Comparison of ENCODE assay signal across 1 cellular context in the genomic region with DNA sequence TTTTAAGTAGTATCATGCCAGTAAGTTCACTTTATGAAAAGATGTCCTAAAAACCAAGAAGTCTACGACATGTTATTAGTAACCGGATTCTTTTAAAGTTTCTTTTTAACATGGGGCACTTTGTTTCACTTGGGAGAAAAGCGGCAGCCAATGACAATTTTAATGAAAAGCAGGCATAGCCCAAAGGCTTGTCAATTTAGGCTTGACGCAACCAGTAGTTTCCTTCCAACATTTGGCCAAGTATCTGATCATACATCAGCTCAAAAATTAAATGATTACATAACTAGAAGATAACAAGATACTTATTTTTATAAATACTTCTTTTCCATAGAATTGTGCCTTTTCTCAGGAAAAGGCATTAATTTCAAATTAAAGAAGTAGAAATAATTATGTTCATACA.
TF ChIP-seq lines count a peak whose summit lies in the region.

No MANE protein-coding gene starts in this region.

TF ChIP-seq in SK-N-SH treated with all-trans-retinoic acid at 6 μM for 48 hours, 23 proteins besides CTCF, POLR2A, EP300 and RAD21 (continued from another document):
- TF ChIP-seq, protein P1, sequence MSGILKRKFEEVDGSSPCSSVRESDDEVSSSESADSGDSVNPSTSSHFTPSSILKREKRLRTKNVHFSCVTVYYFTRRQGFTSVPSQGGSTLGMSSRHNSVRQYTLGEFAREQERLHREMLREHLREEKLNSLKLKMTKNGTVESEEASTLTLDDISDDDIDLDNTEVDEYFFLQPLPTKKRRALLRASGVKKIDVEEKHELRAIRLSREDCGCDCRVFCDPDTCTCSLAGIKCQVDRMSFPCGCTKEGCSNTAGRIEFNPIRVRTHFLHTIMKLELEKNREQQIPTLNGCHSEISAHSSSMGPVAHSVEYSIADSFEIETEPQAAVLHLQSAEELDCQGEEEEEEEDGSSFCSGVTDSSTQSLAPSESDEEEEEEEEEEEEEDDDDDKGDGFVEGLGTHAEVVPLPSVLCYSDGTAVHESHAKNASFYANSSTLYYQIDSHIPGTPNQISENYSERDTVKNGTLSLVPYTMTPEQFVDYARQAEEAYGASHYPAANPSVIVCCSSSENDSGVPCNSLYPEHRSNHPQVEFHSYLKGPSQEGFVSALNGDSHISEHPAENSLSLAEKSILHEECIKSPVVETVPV (CRISPR knock-in tag; IDR thresholded peaks at IDR 0.05) = 0 out of 2 replicates have a peak, but pooled peaks have one; percentile 49
- TF ChIP-seq, protein P2, sequence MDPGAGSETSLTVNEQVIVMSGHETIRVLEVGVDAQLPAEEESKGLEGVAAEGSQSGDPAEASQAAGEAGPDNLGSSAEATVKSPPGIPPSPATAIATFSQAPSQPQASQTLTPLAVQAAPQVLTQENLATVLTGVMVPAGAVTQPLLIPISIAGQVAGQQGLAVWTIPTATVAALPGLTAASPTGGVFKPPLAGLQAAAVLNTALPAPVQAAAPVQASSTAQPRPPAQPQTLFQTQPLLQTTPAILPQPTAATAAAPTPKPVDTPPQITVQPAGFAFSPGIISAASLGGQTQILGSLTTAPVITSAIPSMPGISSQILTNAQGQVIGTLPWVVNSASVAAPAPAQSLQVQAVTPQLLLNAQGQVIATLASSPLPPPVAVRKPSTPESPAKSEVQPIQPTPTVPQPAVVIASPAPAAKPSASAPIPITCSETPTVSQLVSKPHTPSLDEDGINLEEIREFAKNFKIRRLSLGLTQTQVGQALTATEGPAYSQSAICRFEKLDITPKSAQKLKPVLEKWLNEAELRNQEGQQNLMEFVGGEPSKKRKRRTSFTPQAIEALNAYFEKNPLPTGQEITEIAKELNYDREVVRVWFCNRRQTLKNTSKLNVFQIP (CRISPR knock-in tag; IDR thresholded peaks at IDR 0.05; ENCODE audit: borderline replicate concordance, low read depth) = no peak
- TF ChIP-seq SNAI2 (CRISPR knock-in tag; IDR thresholded peaks at IDR 0.05) = no peak
- TF ChIP-seq TCF4 (CRISPR knock-in tag; IDR thresholded peaks at IDR 0.05; ENCODE audit: borderline replicate concordance) = peak; percentile 72; the same call in 1 of the 2 replicates
- no peak for TF ChIP-seq ZNF565 (CRISPR knock-in tag; conservative IDR thresholded peaks at IDR 0.05; ENCODE audit: low read depth)
- TF ChIP-seq ISL1 (CRISPR knock-in tag; IDR thresholded peaks at IDR 0.05) = peak; percentile 59; the same call in 1 of the 2 replicates
